ENCODE assay signal across 27 cellular contexts in the genomic region with DNA sequence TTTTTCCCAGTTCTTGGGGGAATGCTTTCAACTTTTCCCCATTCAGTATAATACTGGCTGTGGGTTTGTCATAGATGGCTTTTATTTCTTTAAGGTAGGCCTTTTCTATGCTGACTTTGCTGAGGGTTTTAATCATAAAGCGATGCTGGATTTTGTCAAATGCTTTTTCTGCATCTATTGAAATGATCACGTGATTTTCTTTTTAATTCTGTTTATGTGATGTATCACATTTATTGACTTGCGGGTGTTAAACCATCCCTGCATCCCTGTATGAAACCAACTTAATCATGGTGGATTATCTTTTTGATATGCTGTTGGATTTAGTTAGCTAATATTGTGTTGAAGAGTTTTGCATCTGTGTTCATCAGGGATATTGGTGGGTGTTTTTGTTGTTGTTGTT.
"Had no signal": no experiment of that assay in that cellular context is flagged by ENCODE, and none has a peak within 500 bp of the region (broad histone marks: within the 10 kb centered on the region; RNA-seq: fewer than 3 reads in every experiment).

No MANE protein-coding gene starts in this region.

- H3K4me3 ChIP-seq: stomach, suprapubic skin, testis, thoracic aorta, thyroid gland, tibial artery, tibial nerve, transverse colon, upper lobe of left lung, upper lobe of right lung, uterus, vagina had no signal

- H3K9me3 ChIP-seq: suprapubic skin, testis, thyroid gland, upper lobe of right lung, uterus, vagina had no signal

- H3K27me3 ChIP-seq: stomach, suprapubic skin, testis, thyroid gland, tibial artery, tibial nerve, transverse colon, upper lobe of left lung, upper lobe of right lung, uterus, vagina had no signal

- H3K36me3 ChIP-seq: stomach, suprapubic skin, thoracic aorta, thyroid gland, tibial artery, tibial nerve, transverse colon, upper lobe of left lung, upper lobe of right lung, uterus, vagina had no signal

- DNase-seq: stimulated activated CD4-positive, alpha-beta T cell treated with anti-CD3 and anti-CD28 coated beads, Interleukin-2, amount 100 ng/mL, for 48 hours; stimulated activated CD4-positive, alpha-beta T cell treated with anti-CD3 and anti-CD28 coated beads, Interleukin-4, amount 100 ng/mL, for 1 hour; stimulated activated CD4-positive, alpha-beta T cell treated with anti-CD3 and anti-CD28 coated beads, Interleukin-4, amount 100 ng/mL, for 24 hours; stimulated activated CD4-positive, alpha-beta T cell treated with anti-CD3 and anti-CD28 coated beads, Interleukin-4, amount 100 ng/mL, for 4 hours; stimulated activated CD8-positive, alpha-beta memory T cell treated with anti-CD3 and anti-CD28 coated beads, Interleukin-4, amount 100 ng/mL, for 48 hours; stimulated activated naive B cell treated with anti-CD40 and anti-IgM and Interleukin-4, amounts not matched to agents 10 μg/mL and 1 μg/mL and 100 μg/mL, for 72 hours; stimulated activated naive CD4-positive, alpha-beta T cell; stimulated activated naive CD4-positive, alpha-beta T cell treated with Interleukin-2 at 50 U/mL for 16 hours; stimulated activated naive CD8-positive, alpha-beta T cell treated with anti-CD3 and anti-CD28 coated beads, Interleukin-15, amount 100 ng/mL, for 72 hours; stimulated activated naive CD8-positive, alpha-beta T cell treated with anti-CD3 and anti-CD28 coated beads, Interleukin-15, Interleukin-2, amounts not matched to agents 100 U/mL and 50 U/mL, for 24 hours; stomach; substantia nigra; testis; thyroid gland; tibial artery; transverse colon; trophoblast cell; upper lobe of left lung; upper lobe of right lung; uterus had no signal

- H3K27ac ChIP-seq: stomach, suprapubic skin, testis, thoracic aorta, thyroid gland, tibial artery, tibial nerve, transverse colon, upper lobe of left lung, upper lobe of right lung, uterus, vagina had no signal

- FAIRE-seq: urothelium cell line had no signal

- ATAC-seq: stimulated activated effector memory CD8-positive, alpha-beta T cell treated with anti-CD3 and anti-CD28 coated beads, Interleukin-12 subunit alpha, Interleukin-12 subunit beta, amount 100 ng/mL, for 72 hours; stimulated activated memory B cell treated with anti-CD40 and anti-IgM and Interleukin-4, amounts not matched to agents 10 μg/mL and 1 μg/mL and 100 μg/mL, for 72 hours; stimulated activated naive B cell treated with anti-CD40 and anti-IgM and Interleukin-4, amounts not matched to agents 10 μg/mL and 1 μg/mL and 100 μg/mL, for 72 hours; stimulated activated naive CD8-positive, alpha-beta T cell treated with anti-CD3 and anti-CD28 coated beads, Interleukin-15, amount 100 ng/mL, for 72 hours; stimulated activated naive CD8-positive, alpha-beta T cell treated with anti-CD3 and anti-CD28 coated beads, Interleukin-15, Interleukin-2, amounts not matched to agents 100 U/mL and 50 U/mL, for 24 hours; upper lobe of right lung had no signal

- H3K4me1 ChIP-seq: stomach, suprapubic skin, testis, thyroid gland, tibial artery, tibial nerve, transverse colon, upper lobe of left lung, upper lobe of right lung, uterus, vagina had no signal
